In genomic region chr1:157442065-157442464, GRCh38 we compare ENCODE assay signal across 19 cellular contexts.
DNase-seq lines count a peak whose midpoint lies in the region; ATAC-seq, FAIRE-seq and TF ChIP-seq lines count a peak whose summit lies in the region.
"Had no signal": no experiment of that assay in that cellular context is flagged by ENCODE, and none has a peak within 500 bp of the region (broad histone marks: within the 10 kb centered on the region; RNA-seq: fewer than 3 reads in every experiment).

No MANE protein-coding gene starts in this region.

- ATAC-seq in mucosa of descending colon (peak; percentile 49), HG03439 (IDR thresholded peaks at IDR 0.05; ENCODE audit: unreplicated experiment) (no peak), HG03521 (IDR thresholded peaks at IDR 0.05; ENCODE audit: unreplicated experiment) (no peak)
- ATAC-seq: SK-N-SH treated with all-trans-retinoic acid at 6 μM for 48 hours had no signal

- H3K4me1 ChIP-seq in mucosa of descending colon (ENCODE audit: low read depth) = peaks cover 3% of the 10 kb centered on the region
- H3K4me1 ChIP-seq: BLaER1 had no signal

- FAIRE-seq in RCC 7860 (lab: Jason Lieb, UNC) = no peak
- FAIRE-seq: G401.6, GM12891 had no signal

- intact Hi-C loops in mucosa of descending colon (cut with DNase I, micrococcal nuclease) = no loop called here

- TF ChIP-seq CTCF in mucosa of descending colon (IDR thresholded peaks at IDR 0.05) = no peak

- H3K9me3 ChIP-seq in mucosa of descending colon = no peaks in the 10 kb centered on the region
- H3K9me3 ChIP-seq: HAP-1, MG63 had no signal

- no peaks in the 10 kb centered on the region for H3K36me3 ChIP-seq in mucosa of descending colon (ENCODE audit: low read depth)
- H3K36me3 ChIP-seq: BLaER1, HAP-1, MG63 had no signal

- no peak overlapping the region for H3K4me3 ChIP-seq in mucosa of descending colon
- H3K4me3 ChIP-seq: BLaER1, HAP-1, MG63 had no signal

- DNase-seq in RCC 7860 (ENCODE audit: low spot score) (peak; percentile 45), kidney tubule cell (ENCODE audit: low spot score) (peak; percentile 72), mucosa of descending colon (no peak), DMS153 (lab: John Stamatoyannopoulos, UW) (no peak), EL (no peak)
- DNase-seq: MG63, NCI-H1092 treated with DMSO at 0.1 percent for 48 hours, NCI-H1694, NCI-H2107, NCI-H226, NCI-H526 treated with DMSO at 0.1 percent for 48 hours, Right ventricle myocardium superior had no signal

Comparison
In these comparisons a context has a peak if more than half of its experiments do, and no peak if none do; other contexts are left out.
1. DNase-seq: peak in RCC 7860 (single experiment) and kidney tubule cell (single experiment); none in mucosa of descending colon (0 of 3), DMS153 (single experiment) and EL (single experiment).